In the genomic region with DNA sequence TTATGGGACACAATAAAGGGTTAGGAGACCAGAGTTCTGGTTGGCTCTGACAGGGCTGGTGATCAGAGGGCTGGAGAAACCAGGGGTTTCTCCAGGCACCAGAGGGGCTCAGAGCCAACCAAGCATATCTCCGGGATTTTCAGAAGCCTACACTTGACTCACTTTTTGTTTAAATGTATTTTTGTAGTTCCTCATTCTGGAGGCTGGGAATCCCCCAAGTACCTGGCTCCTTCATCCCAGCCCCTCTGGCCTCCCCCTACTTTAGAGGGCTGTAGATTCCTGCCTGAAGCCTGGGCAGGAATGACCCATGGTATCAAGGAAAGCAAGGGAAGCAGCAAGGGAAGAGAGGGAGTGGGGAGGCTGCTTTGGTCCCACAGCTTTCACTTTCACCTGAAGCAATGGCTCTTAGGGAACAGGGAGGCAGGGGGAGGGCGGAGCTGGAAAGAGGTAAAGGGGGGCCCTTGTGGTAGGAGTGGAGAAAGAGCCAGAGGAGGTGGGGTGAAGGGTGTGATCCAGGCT, we compare ENCODE assay signal across 8 cellular contexts. TPM values are rescaled to one million over a fixed set of nuclear protein-coding genes. Genes with fewer than 3 reads are reported as not detected.
DNase-seq lines count a peak whose midpoint lies in the region; ATAC-seq and TF ChIP-seq lines count a peak whose summit lies in the region.

No MANE protein-coding gene starts in this region.

- no peaks in the 10 kb centered on the region for H3K27me3 ChIP-seq in spleen (replicated peaks in 1 of 7)

- H3K9me3 ChIP-seq in spleen, result no peaks in the 10 kb centered on the region

- intact Hi-C loops in spleen (cut with DNase I; ENCODE audit: low total_unique reads), result no loop called here

- H3K27ac ChIP-seq in coronary artery, result peak overlapping the region; percentile 17 to 86
- peak overlapping the region; percentile 22 to 93 (median 86) for H3K27ac ChIP-seq in spleen

- peaks cover 28 to 72% (median 53%) of the 10 kb centered on the region in 6 donors for H3K4me1 ChIP-seq in spleen

- peak; percentile 64 for DNase-seq in coronary artery (ENCODE audit: low spot score)
- DNase-seq in spleen, result no peak
- no peak for DNase-seq in T-helper 1 cell
- no peak for DNase-seq in activated CD8-positive, alpha-beta memory T cell treated with anti-CD3 and anti-CD28 coated beads, Interleukin-2, amount 50 U/mL, for 4 hours
- DNase-seq in HuH-7.5 (ENCODE audit: low spot score), result no peak

- H3K4me3 ChIP-seq in coronary artery (peak overlapping the region; percentile 84), spleen (peak overlapping the region; percentile 56 to 90 (median 58))

- no peak for TF ChIP-seq CTCF in coronary artery (IDR thresholded peaks at IDR 0.05)
- no peak for TF ChIP-seq CTCF in spleen (IDR thresholded peaks at IDR 0.05 in 8 of 11, conservative IDR thresholded peaks at IDR 0.05 in 3 of 11)

- WGBS in spleen, 5 donors, result 35 to 47% (median 42%) methylated on average over 2 of the region's 2 CpGs

- peaks cover 0 to 28% (median 24%) of the 10 kb centered on the region in 6 donors for H3K36me3 ChIP-seq in spleen

- TF ChIP-seq POLR2A in spleen (IDR thresholded peaks at IDR 0.05), result no peak

- ATAC-seq in GM18870 (IDR thresholded peaks at IDR 0.05; ENCODE audit: unreplicated experiment) (peak; percentile 32), HG02840 (IDR thresholded peaks at IDR 0.05; ENCODE audit: low FRiP score, unreplicated experiment) (peak; percentile 43), HG02938 (IDR thresholded peaks at IDR 0.05; ENCODE audit: unreplicated experiment) (no peak)

RNA-seq across cellular contexts. Expression of a gene that starts 1.0 kb away (rescaled TPM):
- 10 to 100 TPM; 30.7 to 70.3 (median 44.2) TPM for total RNA-seq in spleen
- polyA plus RNA-seq in spleen, result 100 to 1,000 TPM in 1 of 3 donors, 10 to 100 TPM in 2; 66.1 to 108 (median 68.7) TPM

RNA-seq across cellular contexts. Expression of a gene that starts 29.3 kb away (rescaled TPM):
- total RNA-seq in spleen, result 10 to 100 TPM; 27.3 to 33.2 (median 29.2) TPM
- 10 to 100 TPM; 14.3 to 22.3 (median 16.6) TPM for polyA plus RNA-seq in spleen
